ENCODE assay signal across 9 cellular contexts in genomic region chr7:135414850-135415439, GRCh38.
DNase-seq lines count a peak whose midpoint lies in the region; ATAC-seq, FAIRE-seq and TF ChIP-seq lines count a peak whose summit lies in the region.
"Had no signal": no experiment of that assay in that cellular context is flagged by ENCODE, and none has a peak within 500 bp of the region (broad histone marks: within the 10 kb centered on the region; RNA-seq: fewer than 3 reads in every experiment).

No MANE protein-coding gene starts in this region.

- no peak overlapping the region for H3K27ac Mint-ChIP-seq in CD4-positive, alpha-beta T cell
- no peak overlapping the region for H3K27ac Mint-ChIP-seq in activated naive CD4-positive, alpha-beta T cell treated with anti-CD3 and anti-CD28 coated beads, Interleukin-2, amount 10 ng/mL, durations not matched to agents 7 days and 5 days
- H3K27ac Mint-ChIP-seq: T-helper 1 cell treated with Interleukin-12 subunit alpha and Interleukin-12 subunit beta and Interleukin-4 antibody, amounts not matched to agents 30 μg/mL and 1 μg/mL, for 36 hours had no signal

- FAIRE-seq in GM12892 (lab: Jason Lieb, UNC) (peak; percentile 78), keratinocyte (lab: Jason Lieb, UNC) (no peak)

- H3K27me3 ChIP-seq in CD4-positive, alpha-beta T cell (ENCODE audit: control insufficient read depth, insufficient read depth, low read length), result no peaks in the 10 kb centered on the region
- no peaks in the 10 kb centered on the region for H3K27me3 ChIP-seq in keratinocyte (ENCODE audit: control insufficient read depth, extremely low read depth, insufficient read depth, low read length)
- no peaks in the 10 kb centered on the region for H3K27me3 ChIP-seq in upper lobe of left lung

- no peak overlapping the region for H3K9ac ChIP-seq in keratinocyte (ENCODE audit: control insufficient read depth, extremely low read depth, insufficient read depth, low read length)

- H3K4me1 Mint-ChIP-seq in CD4-positive, alpha-beta T cell (ENCODE audit: low read depth), result peaks cover 6% of the 10 kb centered on the region
- H3K4me1 Mint-ChIP-seq in activated naive CD4-positive, alpha-beta T cell treated with anti-CD3 and anti-CD28 coated beads, Interleukin-2, amount 10 ng/mL, durations not matched to agents 7 days and 5 days, result no peaks in the 10 kb centered on the region

- H3K9me1 ChIP-seq in keratinocyte (ENCODE audit: control insufficient read depth, extremely low read depth, insufficient read depth, low read length), result no peaks in the 10 kb centered on the region

- H3K4me3 ChIP-seq in keratinocyte (ENCODE audit: control insufficient read depth in 2 of 3, extremely low read depth in 1 of 3, insufficient read depth in 2 of 3, low read depth in 1 of 3, low read length in 3 of 3) (no peak overlapping the region), upper lobe of left lung (no peak overlapping the region)

- no peaks in the 10 kb centered on the region for H3K79me2 ChIP-seq in keratinocyte (ENCODE audit: control insufficient read depth, insufficient read depth, low read length)

- H3K36me3 Mint-ChIP-seq in CD4-positive, alpha-beta T cell (ENCODE audit: low read depth), result peaks cover 65% of the 10 kb centered on the region
- H3K36me3 Mint-ChIP-seq in activated naive CD4-positive, alpha-beta T cell treated with anti-CD3 and anti-CD28 coated beads, Interleukin-2, amount 10 ng/mL, durations not matched to agents 7 days and 5 days, result peaks cover 13% of the 10 kb centered on the region

- TF ChIP-seq POLR2A in GM12892 (IDR thresholded peaks at IDR 0.05; ENCODE audit: low read depth, low read length) (no peak), upper lobe of left lung (IDR thresholded peaks at IDR 0.05) (no peak)

- intact Hi-C loops in CD4-positive, alpha-beta T cell (cut with DNase I, micrococcal nuclease), result loop anchor here in 1 of 2 experiments (1.0 kb wide), 1 partner anchor 143 kb away; no protein-coding TSS in a partner anchor

- no peaks in the 10 kb centered on the region for H4K20me1 ChIP-seq in keratinocyte (ENCODE audit: control insufficient read depth, extremely low read depth, insufficient read depth, low read length)

- no peak overlapping the region for H3K4me3 Mint-ChIP-seq in CD4-positive, alpha-beta T cell
- no peak overlapping the region for H3K4me3 Mint-ChIP-seq in activated naive CD4-positive, alpha-beta T cell treated with anti-CD3 and anti-CD28 coated beads, Interleukin-2, amount 10 ng/mL, durations not matched to agents 7 days and 5 days
- H3K4me3 Mint-ChIP-seq: T-helper 1 cell treated with Interleukin-12 subunit alpha and Interleukin-12 subunit beta and Interleukin-4 antibody, amounts not matched to agents 30 μg/mL and 1 μg/mL, for 36 hours had no signal

- H3K27ac ChIP-seq in CD4-positive, alpha-beta T cell (ENCODE audit: low read depth, low read length), result no peak overlapping the region
- H3K27ac ChIP-seq in keratinocyte (ENCODE audit: control insufficient read depth, insufficient read depth, low read length) (no peak overlapping the region), upper lobe of left lung (no peak overlapping the region)

- H3K9me3 ChIP-seq in CD4-positive, alpha-beta T cell (ENCODE audit: control insufficient read depth, low read length), result no peaks in the 10 kb centered on the region
- H3K9me3 ChIP-seq in keratinocyte (ENCODE audit: control insufficient read depth, low read depth, low read length) (no peaks in the 10 kb centered on the region), upper lobe of left lung (no peaks in the 10 kb centered on the region)

- POLR2A ChIA-PET in CD4-positive, alpha-beta T cell (lab: Charles Lee), result no interaction called here

- no peak for TF ChIP-seq EP300 in upper lobe of left lung (IDR thresholded peaks at IDR 0.05)

- peak; percentile 37 for ATAC-seq in CD4-positive, alpha-beta T cell (ENCODE audit: poor library complexity)
- no peak for ATAC-seq in upper lobe of left lung (ENCODE audit: low FRiP score in 2 of 2)
- no peak for ATAC-seq in GM18868 (IDR thresholded peaks at IDR 0.05; ENCODE audit: unreplicated experiment)
- no peak for ATAC-seq in HG03460 (IDR thresholded peaks at IDR 0.05; ENCODE audit: unreplicated experiment)

- peaks cover 6 to 12% of the 10 kb centered on the region in 2 experiments for H3K36me3 ChIP-seq in keratinocyte (ENCODE audit: control insufficient read depth in 2 of 2, extremely low read depth in 1 of 2, insufficient read depth in 2 of 2, low read length in 2 of 2)
- peaks cover 0 to 6% (median 0%) of the 10 kb centered on the region in 4 donors for H3K36me3 ChIP-seq in upper lobe of left lung

- H3K4me1 ChIP-seq in keratinocyte (ENCODE audit: control insufficient read depth, extremely low read depth, insufficient read depth, low read length) (peaks cover 5% of the 10 kb centered on the region), upper lobe of left lung (peaks cover 0 to 4% (median 0%) of the 10 kb centered on the region in 4 donors)

- no peak for DNase-seq in CD4-positive, alpha-beta T cell
- DNase-seq in GM12892 (ENCODE audit: insufficient read length) (no peak), NCI-H2227 (lab: John Stamatoyannopoulos, UW; ENCODE audit: unreplicated experiment) (peak; percentile 34), keratinocyte (ENCODE audit: low read depth, low spot score) (no peak), upper lobe of left lung (peak in 1 of 2 donors; percentile 39)
- DNase-seq in activated naive CD4-positive, alpha-beta T cell treated with anti-CD3 and anti-CD28 coated beads, Interleukin-2, amount 10 ng/mL, durations not matched to agents 7 days and 5 days, result peak; percentile 42

- CTCF ChIA-PET in CD4-positive, alpha-beta T cell (lab: Charles Lee), result interaction anchor here (0.6 to 1.1 kb wide), 2 partner anchors 8 to 12 kb away, joined by 3 to 4 read pairs; no protein-coding TSS in a partner anchor
- CTCF ChIA-PET in activated naive CD4-positive, alpha-beta T cell treated with anti-CD3 and anti-CD28 coated beads, Interleukin-2, amount 10 ng/mL, durations not matched to agents 7 days and 5 days (lab: Charles Lee), result interaction anchor here (0.6 to 1.3 kb wide), 3 partner anchors 38 to 231 kb away, joined by 3 read pairs; no protein-coding TSS in a partner anchor

- H3K4me2 ChIP-seq in keratinocyte (ENCODE audit: control insufficient read depth, extremely low read depth, insufficient read depth, low read depth, low read length), result no peak overlapping the region

- H3K9me3 Mint-ChIP-seq in CD4-positive, alpha-beta T cell, result no peaks in the 10 kb centered on the region
- H3K9me3 Mint-ChIP-seq in activated naive CD4-positive, alpha-beta T cell treated with anti-CD3 and anti-CD28 coated beads, Interleukin-2, amount 10 ng/mL, durations not matched to agents 7 days and 5 days, result no peaks in the 10 kb centered on the region
- H3K9me3 Mint-ChIP-seq: T-helper 1 cell treated with Interleukin-12 subunit alpha and Interleukin-12 subunit beta and Interleukin-4 antibody, amounts not matched to agents 30 μg/mL and 1 μg/mL, for 36 hours had no signal

- WGBS in upper lobe of left lung, 2 donors, result 69 to 73% methylated on average over 2 of the region's 2 CpGs

- TF ChIP-seq CTCF in CD4-positive, alpha-beta T cell (IDR thresholded peaks at IDR 0.05), result peak; percentile 56
- peak; percentile 41 to 66 (median 47) for TF ChIP-seq CTCF in keratinocyte (optimal IDR thresholded peaks at IDR 0.05 in 1 of 3, IDR thresholded peaks at IDR 0.05 in 1 of 3, conservative IDR thresholded peaks at IDR 0.05 in 1 of 3; ENCODE audit: extremely low read depth in 1 of 3, insufficient read depth in 2 of 3, low read length in 3 of 3)
- peak; percentile 31 to 48 (median 41) for TF ChIP-seq CTCF in upper lobe of left lung (IDR thresholded peaks at IDR 0.05)

- no peak overlapping the region for H2AFZ ChIP-seq in keratinocyte (ENCODE audit: control insufficient read depth, low read length)

- dilution Hi-C loops in keratinocyte (cut with MboI; ENCODE audit: extremely low pct_ligation_motif_present, low sequenced_read_pairs), result no loop called here

- H3K27me3 Mint-ChIP-seq in CD4-positive, alpha-beta T cell, result no peaks in the 10 kb centered on the region
- no peaks in the 10 kb centered on the region for H3K27me3 Mint-ChIP-seq in activated naive CD4-positive, alpha-beta T cell treated with anti-CD3 and anti-CD28 coated beads, Interleukin-2, amount 10 ng/mL, durations not matched to agents 7 days and 5 days

Comparison
In these comparisons a context has a peak if more than half of its experiments do, and no peak if none do; other contexts are left out.
1. DNase-seq: peak in NCI-H2227 (single experiment) and activated naive CD4-positive, alpha-beta T cell treated with anti-CD3 and anti-CD28 coated beads, Interleukin-2, amount 10 ng/mL, durations not matched to agents 7 days and 5 days (single experiment); none in CD4-positive, alpha-beta T cell (0 of 10), GM12892 (single experiment) and keratinocyte (single experiment).
2. Peak in every context shown above with its lines, with median percentiles within 50 percentile points of each other: CTCF ChIP-seq.